ENCODE assay signal across 1 cellular context in genomic region chr2:169584005-169584877, GRCh38.
TF ChIP-seq lines count a peak whose summit lies in the region.

PPIG (plus strand) TSS chr2:169584351; CDS start chr2:169604042, 19,691 bp downstream.

TF ChIP-seq in K562, 482 proteins besides CTCF, POLR2A, EP300 and RAD21 (continued from another document and continues in another):
- TF ChIP-seq AFF1 (IDR thresholded peaks at IDR 0.05; ENCODE audit: low read depth in 1 of 2, partially characterized antibody in 2 of 2) = peak; percentile 87 to 93
- TF ChIP-seq, protein P1, sequence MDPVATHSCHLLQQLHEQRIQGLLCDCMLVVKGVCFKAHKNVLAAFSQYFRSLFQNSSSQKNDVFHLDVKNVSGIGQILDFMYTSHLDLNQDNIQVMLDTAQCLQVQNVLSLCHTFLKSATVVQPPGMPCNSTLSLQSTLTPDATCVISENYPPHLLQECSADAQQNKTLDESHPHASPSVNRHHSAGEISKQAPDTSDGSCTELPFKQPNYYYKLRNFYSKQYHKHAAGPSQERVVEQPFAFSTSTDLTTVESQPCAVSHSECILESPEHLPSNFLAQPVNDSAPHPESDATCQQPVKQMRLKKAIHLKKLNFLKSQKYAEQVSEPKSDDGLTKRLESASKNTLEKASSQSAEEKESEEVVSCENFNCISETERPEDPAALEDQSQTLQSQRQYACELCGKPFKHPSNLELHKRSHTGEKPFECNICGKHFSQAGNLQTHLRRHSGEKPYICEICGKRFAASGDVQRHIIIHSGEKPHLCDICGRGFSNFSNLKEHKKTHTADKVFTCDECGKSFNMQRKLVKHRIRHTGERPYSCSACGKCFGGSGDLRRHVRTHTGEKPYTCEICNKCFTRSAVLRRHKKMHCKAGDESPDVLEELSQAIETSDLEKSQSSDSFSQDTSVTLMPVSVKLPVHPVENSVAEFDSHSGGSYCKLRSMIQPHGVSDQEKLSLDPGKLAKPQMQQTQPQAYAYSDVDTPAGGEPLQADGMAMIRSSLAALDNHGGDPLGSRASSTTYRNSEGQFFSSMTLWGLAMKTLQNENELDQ (CRISPR knock-in tag; IDR thresholded peaks at IDR 0.05; ENCODE audit: borderline replicate concordance) = 0 out of 2 replicates have a peak, but pooled peaks have one; percentile 90
- TF ChIP-seq, protein P2, sequence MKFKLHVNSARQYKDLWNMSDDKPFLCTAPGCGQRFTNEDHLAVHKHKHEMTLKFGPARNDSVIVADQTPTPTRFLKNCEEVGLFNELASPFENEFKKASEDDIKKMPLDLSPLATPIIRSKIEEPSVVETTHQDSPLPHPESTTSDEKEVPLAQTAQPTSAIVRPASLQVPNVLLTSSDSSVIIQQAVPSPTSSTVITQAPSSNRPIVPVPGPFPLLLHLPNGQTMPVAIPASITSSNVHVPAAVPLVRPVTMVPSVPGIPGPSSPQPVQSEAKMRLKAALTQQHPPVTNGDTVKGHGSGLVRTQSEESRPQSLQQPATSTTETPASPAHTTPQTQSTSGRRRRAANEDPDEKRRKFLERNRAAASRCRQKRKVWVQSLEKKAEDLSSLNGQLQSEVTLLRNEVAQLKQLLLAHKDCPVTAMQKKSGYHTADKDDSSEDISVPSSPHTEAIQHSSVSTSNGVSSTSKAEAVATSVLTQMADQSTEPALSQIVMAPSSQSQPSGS (CRISPR knock-in tag; IDR thresholded peaks at IDR 0.05) = no peak
- TF ChIP-seq, protein P3, sequence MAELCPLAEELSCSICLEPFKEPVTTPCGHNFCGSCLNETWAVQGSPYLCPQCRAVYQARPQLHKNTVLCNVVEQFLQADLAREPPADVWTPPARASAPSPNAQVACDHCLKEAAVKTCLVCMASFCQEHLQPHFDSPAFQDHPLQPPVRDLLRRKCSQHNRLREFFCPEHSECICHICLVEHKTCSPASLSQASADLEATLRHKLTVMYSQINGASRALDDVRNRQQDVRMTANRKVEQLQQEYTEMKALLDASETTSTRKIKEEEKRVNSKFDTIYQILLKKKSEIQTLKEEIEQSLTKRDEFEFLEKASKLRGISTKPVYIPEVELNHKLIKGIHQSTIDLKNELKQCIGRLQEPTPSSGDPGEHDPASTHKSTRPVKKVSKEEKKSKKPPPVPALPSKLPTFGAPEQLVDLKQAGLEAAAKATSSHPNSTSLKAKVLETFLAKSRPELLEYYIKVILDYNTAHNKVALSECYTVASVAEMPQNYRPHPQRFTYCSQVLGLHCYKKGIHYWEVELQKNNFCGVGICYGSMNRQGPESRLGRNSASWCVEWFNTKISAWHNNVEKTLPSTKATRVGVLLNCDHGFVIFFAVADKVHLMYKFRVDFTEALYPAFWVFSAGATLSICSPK (IDR thresholded peaks at IDR 0.05; ENCODE audit: borderline replicate concordance) = no peak
- TF ChIP-seq, protein P4, sequence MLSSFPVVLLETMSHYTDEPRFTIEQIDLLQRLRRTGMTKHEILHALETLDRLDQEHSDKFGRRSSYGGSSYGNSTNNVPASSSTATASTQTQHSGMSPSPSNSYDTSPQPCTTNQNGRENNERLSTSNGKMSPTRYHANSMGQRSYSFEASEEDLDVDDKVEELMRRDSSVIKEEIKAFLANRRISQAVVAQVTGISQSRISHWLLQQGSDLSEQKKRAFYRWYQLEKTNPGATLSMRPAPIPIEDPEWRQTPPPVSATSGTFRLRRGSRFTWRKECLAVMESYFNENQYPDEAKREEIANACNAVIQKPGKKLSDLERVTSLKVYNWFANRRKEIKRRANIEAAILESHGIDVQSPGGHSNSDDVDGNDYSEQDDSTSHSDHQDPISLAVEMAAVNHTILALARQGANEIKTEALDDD (IDR thresholded peaks at IDR 0.05) = peak; percentile 28; the same call in 1 of the 2 replicates
- no peak for TF ChIP-seq ZNF507 (tag; conservative IDR thresholded peaks at IDR 0.05)
- TF ChIP-seq, protein P5, sequence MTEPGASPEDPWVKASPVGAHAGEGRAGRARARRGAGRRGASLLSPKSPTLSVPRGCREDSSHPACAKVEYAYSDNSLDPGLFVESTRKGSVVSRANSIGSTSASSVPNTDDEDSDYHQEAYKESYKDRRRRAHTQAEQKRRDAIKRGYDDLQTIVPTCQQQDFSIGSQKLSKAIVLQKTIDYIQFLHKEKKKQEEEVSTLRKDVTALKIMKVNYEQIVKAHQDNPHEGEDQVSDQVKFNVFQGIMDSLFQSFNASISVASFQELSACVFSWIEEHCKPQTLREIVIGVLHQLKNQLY (CRISPR knock-in tag; conservative IDR thresholded peaks at IDR 0.05) = 0 out of 4 replicates have a peak, but pooled peaks of 1 of the 2 experiments have one; percentile 56
- no peak for TF ChIP-seq NR4A1 (CRISPR knock-in tag; IDR thresholded peaks at IDR 0.05)
- 0 out of 2 replicates have a peak, but pooled peaks have one; percentile 27 for TF ChIP-seq NR4A1 (tag; IDR thresholded peaks at IDR 0.05)
- no peak for TF ChIP-seq PPARD (CRISPR knock-in tag; IDR thresholded peaks at IDR 0.05)
- TF ChIP-seq ZNF324 (CRISPR knock-in tag; IDR thresholded peaks at IDR 0.05) = peak; percentile 53; the same call in 1 of the 2 replicates
- TF ChIP-seq ZKSCAN3 (CRISPR knock-in tag; IDR thresholded peaks at IDR 0.05) = no peak
- TF ChIP-seq, protein P6, sequence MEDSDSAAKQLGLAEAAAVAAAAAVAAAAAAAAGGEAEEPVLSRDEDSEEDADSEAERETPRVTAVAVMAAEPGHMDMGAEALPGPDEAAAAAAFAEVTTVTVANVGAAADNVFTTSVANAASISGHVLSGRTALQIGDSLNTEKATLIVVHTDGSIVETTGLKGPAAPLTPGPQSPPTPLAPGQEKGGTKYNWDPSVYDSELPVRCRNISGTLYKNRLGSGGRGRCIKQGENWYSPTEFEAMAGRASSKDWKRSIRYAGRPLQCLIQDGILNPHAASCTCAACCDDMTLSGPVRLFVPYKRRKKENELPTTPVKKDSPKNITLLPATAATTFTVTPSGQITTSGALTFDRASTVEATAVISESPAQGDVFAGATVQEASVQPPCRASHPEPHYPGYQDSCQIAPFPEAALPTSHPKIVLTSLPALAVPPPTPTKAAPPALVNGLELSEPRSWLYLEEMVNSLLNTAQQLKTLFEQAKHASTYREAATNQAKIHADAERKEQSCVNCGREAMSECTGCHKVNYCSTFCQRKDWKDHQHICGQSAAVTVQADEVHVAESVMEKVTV (CRISPR knock-in tag; IDR thresholded peaks at IDR 0.05) = no peak
- no peak for TF ChIP-seq MIER1 (IDR thresholded peaks at IDR 0.05; ENCODE audit: low read depth)
- TF ChIP-seq RBM34 (IDR thresholded peaks at IDR 0.05; ENCODE audit: borderline replicate concordance, insufficient read depth, low read length) = no peak
- peak; percentile 98 for TF ChIP-seq ZBTB12 (CRISPR knock-in tag; IDR thresholded peaks at IDR 0.05)
- TF ChIP-seq DPF2 (IDR thresholded peaks at IDR 0.05) = peak; percentile 12; the same call in 1 of the 2 replicates
- TF ChIP-seq FOXP4 (CRISPR knock-in tag; IDR thresholded peaks at IDR 0.05; ENCODE audit: borderline replicate concordance) = peak; percentile 57; the same call in 1 of the 2 replicates
- TF ChIP-seq, protein P7, sequence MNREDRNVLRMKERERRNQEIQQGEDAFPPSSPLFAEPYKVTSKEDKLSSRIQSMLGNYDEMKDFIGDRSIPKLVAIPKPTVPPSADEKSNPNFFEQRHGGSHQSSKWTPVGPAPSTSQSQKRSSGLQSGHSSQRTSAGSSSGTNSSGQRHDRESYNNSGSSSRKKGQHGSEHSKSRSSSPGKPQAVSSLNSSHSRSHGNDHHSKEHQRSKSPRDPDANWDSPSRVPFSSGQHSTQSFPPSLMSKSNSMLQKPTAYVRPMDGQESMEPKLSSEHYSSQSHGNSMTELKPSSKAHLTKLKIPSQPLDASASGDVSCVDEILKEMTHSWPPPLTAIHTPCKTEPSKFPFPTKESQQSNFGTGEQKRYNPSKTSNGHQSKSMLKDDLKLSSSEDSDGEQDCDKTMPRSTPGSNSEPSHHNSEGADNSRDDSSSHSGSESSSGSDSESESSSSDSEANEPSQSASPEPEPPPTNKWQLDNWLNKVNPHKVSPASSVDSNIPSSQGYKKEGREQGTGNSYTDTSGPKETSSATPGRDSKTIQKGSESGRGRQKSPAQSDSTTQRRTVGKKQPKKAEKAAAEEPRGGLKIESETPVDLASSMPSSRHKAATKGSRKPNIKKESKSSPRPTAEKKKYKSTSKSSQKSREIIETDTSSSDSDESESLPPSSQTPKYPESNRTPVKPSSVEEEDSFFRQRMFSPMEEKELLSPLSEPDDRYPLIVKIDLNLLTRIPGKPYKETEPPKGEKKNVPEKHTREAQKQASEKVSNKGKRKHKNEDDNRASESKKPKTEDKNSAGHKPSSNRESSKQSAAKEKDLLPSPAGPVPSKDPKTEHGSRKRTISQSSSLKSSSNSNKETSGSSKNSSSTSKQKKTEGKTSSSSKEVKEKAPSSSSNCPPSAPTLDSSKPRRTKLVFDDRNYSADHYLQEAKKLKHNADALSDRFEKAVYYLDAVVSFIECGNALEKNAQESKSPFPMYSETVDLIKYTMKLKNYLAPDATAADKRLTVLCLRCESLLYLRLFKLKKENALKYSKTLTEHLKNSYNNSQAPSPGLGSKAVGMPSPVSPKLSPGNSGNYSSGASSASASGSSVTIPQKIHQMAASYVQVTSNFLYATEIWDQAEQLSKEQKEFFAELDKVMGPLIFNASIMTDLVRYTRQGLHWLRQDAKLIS (CRISPR knock-in tag; IDR thresholded peaks at IDR 0.05) = peak; percentile 91
- TF ChIP-seq SIN3A (IDR thresholded peaks at IDR 0.05; ENCODE audit: borderline replicate concordance in 2 of 2, control insufficient read depth in 1 of 2, low read depth in 2 of 2, low read length in 2 of 2) = peak; percentile 81 to 90
- TF ChIP-seq NFXL1 (CRISPR knock-in tag; IDR thresholded peaks at IDR 0.05) = no peak
- TF ChIP-seq, protein P8, sequence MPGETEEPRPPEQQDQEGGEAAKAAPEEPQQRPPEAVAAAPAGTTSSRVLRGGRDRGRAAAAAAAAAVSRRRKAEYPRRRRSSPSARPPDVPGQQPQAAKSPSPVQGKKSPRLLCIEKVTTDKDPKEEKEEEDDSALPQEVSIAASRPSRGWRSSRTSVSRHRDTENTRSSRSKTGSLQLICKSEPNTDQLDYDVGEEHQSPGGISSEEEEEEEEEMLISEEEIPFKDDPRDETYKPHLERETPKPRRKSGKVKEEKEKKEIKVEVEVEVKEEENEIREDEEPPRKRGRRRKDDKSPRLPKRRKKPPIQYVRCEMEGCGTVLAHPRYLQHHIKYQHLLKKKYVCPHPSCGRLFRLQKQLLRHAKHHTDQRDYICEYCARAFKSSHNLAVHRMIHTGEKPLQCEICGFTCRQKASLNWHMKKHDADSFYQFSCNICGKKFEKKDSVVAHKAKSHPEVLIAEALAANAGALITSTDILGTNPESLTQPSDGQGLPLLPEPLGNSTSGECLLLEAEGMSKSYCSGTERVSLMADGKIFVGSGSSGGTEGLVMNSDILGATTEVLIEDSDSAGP (CRISPR knock-in tag; IDR thresholded peaks at IDR 0.05) = no peak
- no peak for TF ChIP-seq ZNF3 (CRISPR knock-in tag; IDR thresholded peaks at IDR 0.05)
- peak; percentile 98 to 99 for TF ChIP-seq TRIM24 (IDR thresholded peaks at IDR 0.05)
- no peak for TF ChIP-seq ZNF41 (CRISPR knock-in tag; conservative IDR thresholded peaks at IDR 0.05)
- TF ChIP-seq DNMT1 (IDR thresholded peaks at IDR 0.05) = no peak
- peak; percentile 50; the same call in 1 of the 2 replicates for TF ChIP-seq POLR2AphosphoS2 (IDR thresholded peaks at IDR 0.05; ENCODE audit: low read length)
- TF ChIP-seq IRF1 (CRISPR knock-in tag; IDR thresholded peaks at IDR 0.05; ENCODE audit: borderline replicate concordance) = no peak; the same call in 1 of the 2 replicates
